ENCODE assay signal across 1 cellular context in the genomic region with DNA sequence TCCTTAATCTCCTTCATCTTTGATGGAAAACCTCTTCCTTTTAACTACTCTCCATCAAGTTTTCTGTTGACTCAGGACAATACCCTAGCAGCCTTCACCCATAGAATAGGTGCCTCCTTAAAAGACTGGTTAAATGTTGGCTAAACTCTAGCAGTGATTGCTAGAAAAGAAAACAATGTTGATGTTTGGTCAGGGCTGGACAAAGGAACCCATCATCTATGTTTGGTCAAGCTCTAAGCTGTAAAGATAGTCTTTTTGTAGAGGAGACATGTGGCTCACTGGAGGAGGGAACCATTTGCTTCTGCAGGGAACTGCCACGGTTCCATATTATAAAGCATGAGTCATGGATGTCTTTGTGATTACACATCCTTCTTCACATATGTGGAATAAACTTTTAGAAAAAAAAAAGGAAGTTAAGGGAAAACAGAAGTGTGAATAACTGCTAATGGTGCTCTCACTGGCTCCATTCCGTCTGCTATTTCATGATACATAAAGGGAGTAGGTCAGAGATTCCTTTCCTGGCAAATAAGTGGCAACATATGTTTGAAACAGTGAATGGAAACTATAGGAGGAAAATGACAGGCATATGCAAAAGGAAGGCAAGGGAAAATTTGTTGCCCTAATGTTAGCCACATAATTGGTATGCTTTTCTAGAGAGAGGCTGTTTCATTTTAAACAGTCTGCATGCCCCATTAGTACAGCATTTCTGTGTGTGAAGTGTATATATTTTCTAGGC.
A peak's percentile ranks its signal among the peaks of the same experiment; 100 is the strongest.
TF ChIP-seq lines count a peak whose summit lies in the region.

No MANE protein-coding gene starts in this region.

TF ChIP-seq in HEK293, 187 proteins besides CTCF, POLR2A, EP300 and RAD21 (continued from another document):
- TF ChIP-seq, protein P1, sequence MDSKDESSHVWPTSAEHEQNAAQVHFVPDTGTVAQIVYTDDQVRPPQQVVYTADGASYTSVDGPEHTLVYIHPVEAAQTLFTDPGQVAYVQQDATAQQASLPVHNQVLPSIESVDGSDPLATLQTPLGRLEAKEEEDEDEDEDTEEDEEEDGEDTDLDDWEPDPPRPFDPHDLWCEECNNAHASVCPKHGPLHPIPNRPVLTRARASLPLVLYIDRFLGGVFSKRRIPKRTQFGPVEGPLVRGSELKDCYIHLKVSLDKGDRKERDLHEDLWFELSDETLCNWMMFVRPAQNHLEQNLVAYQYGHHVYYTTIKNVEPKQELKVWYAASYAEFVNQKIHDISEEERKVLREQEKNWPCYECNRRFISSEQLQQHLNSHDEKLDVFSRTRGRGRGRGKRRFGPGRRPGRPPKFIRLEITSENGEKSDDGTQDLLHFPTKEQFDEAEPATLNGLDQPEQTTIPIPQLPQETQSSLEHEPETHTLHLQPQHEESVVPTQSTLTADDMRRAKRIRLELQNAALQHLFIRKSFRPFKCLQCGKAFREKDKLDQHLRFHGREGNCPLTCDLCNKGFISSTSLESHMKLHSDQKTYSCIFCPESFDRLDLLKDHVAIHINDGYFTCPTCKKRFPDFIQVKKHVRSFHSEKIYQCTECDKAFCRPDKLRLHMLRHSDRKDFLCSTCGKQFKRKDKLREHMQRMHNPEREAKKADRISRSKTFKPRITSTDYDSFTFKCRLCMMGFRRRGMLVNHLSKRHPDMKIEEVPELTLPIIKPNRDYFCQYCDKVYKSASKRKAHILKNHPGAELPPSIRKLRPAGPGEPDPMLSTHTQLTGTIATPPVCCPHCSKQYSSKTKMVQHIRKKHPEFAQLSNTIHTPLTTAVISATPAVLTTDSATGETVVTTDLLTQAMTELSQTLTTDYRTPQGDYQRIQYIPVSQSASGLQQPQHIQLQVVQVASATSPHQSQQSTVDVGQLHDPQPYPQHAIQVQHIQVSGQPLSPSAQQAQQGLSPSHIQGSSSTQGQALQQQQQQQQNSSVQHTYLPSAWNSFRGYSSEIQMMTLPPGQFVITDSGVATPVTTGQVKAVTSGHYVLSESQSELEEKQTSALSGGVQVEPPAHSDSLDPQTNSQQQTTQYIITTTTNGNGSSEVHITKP (tag by site-specific recombination; IDR thresholded peaks at IDR 0.05), result peak; percentile 83
